ENCODE assay signal across 1 cellular context in genomic region chr12:104177336-104177662, GRCh38.
TF ChIP-seq lines count a peak whose summit lies in the region.

No MANE protein-coding gene starts in this region.

TF ChIP-seq in GM23338, 12 proteins besides CTCF, POLR2A, EP300 and RAD21 (continued from another document):
- no peak for TF ChIP-seq ZNF462 (CRISPR knock-in tag; IDR thresholded peaks at IDR 0.05)
- no peak for TF ChIP-seq NANOG (IDR thresholded peaks at IDR 0.05; ENCODE audit: borderline replicate concordance)
- no peak for TF ChIP-seq JUNB (IDR thresholded peaks at IDR 0.05; ENCODE audit: unreplicated experiment)
- TF ChIP-seq STAT1 (IDR thresholded peaks at IDR 0.05; ENCODE audit: unreplicated experiment) = no peak
- TF ChIP-seq POLR2AphosphoS5 (IDR thresholded peaks at IDR 0.05; ENCODE audit: low read depth) = no peak
- TF ChIP-seq EZH2phosphoT487 (IDR thresholded peaks at IDR 0.05; ENCODE audit: unreplicated experiment) = no peak
- TF ChIP-seq ZNF331 (CRISPR knock-in tag; IDR thresholded peaks at IDR 0.05; ENCODE audit: low read depth) = no peak
- TF ChIP-seq CREB1 (CRISPR knock-in tag; IDR thresholded peaks at IDR 0.05; ENCODE audit: low read depth) = no peak
- no peak for TF ChIP-seq ETS1 (IDR thresholded peaks at IDR 0.05)
- TF ChIP-seq REST (IDR thresholded peaks at IDR 0.05; ENCODE audit: unreplicated experiment) = no peak
